Comparison of ENCODE assay signal across 8 cellular contexts in genomic region chr19:41861098-41861768, GRCh38. TPM values are rescaled to one million over a fixed set of nuclear protein-coding genes. Genes with fewer than 3 reads are reported as not detected.
DNase-seq lines count a peak whose midpoint lies in the region; ATAC-seq and TF ChIP-seq lines count a peak whose summit lies in the region.

No MANE protein-coding gene starts in this region.

- CTCF ChIA-PET in naive thymus-derived CD4-positive, alpha-beta T cell (lab: Charles Lee), result interaction anchor here (0.7 to 3.0 kb wide), 8 partner anchors 11 to 97 kb away, joined by 3 to 38 read pairs (median 6); partner anchors contain the start of gene RABAC1

- H3F3A ChIP-seq in MM.1S (ENCODE audit: insufficient read depth, low read length), result peaks cover 28% of the 10 kb centered on the region

- H3K4me3 ChIP-seq in BLaER1 (peak overlapping the region; percentile 98), MM.1S (ENCODE audit: low read length) (peak overlapping the region; percentile 97)
- H3K4me3 ChIP-seq in naive thymus-derived CD4-positive, alpha-beta T cell (ENCODE audit: low read length), result peak overlapping the region; percentile 90

- H3K4me2 ChIP-seq in BLaER1 (peak overlapping the region; percentile 99), MM.1S (ENCODE audit: low read depth, low read length) (peak overlapping the region; percentile 87)

- intact Hi-C loops in naive thymus-derived CD4-positive, alpha-beta T cell (cut with micrococcal nuclease), result loop anchor here (2.0 kb wide), 2 partner anchors 74 to 598 kb away; no protein-coding TSS in a partner anchor

- TF ChIP-seq CTCF in MM.1S (IDR thresholded peaks at IDR 0.05; ENCODE audit: low read length) (no peak), chondrocyte (IDR thresholded peaks at IDR 0.05) (no peak)

- H4K20me1 ChIP-seq in BLaER1, result peaks cover 56% of the 10 kb centered on the region
- H4K20me1 ChIP-seq in MM.1S (ENCODE audit: insufficient read depth, low read length), result peaks cover 14% of the 10 kb centered on the region

- POLR2A ChIA-PET in naive thymus-derived CD4-positive, alpha-beta T cell (lab: Charles Lee), result interaction anchor here (0.6 to 10.0 kb wide), 13 partner anchors 10 to 378 kb away, joined by 3 to 220 read pairs (median 6); partner anchors contain the start of genes ARHGEF1, CD79A and RABAC1

- H3K4me3 Mint-ChIP-seq in chondrocyte (ENCODE audit: unreplicated experiment), result peak overlapping the region; percentile 96
- H3K4me3 Mint-ChIP-seq in naive thymus-derived CD4-positive, alpha-beta T cell, result peak overlapping the region; percentile 86 to 95 (median 92)

- H3K9me3 ChIP-seq in BLaER1 (no peaks in the 10 kb centered on the region), MM.1S (replicated peaks; ENCODE audit: insufficient read depth, low read length) (no peaks in the 10 kb centered on the region)
- H3K9me3 ChIP-seq in naive thymus-derived CD4-positive, alpha-beta T cell (ENCODE audit: control insufficient read depth in 2 of 3, low read length in 3 of 3), result no peaks in the 10 kb centered on the region

- H3K27me3 Mint-ChIP-seq in chondrocyte (ENCODE audit: low read depth), result no peaks in the 10 kb centered on the region
- peaks cover 0 to 5% (median 0%) of the 10 kb centered on the region in 5 donors for H3K27me3 Mint-ChIP-seq in naive thymus-derived CD4-positive, alpha-beta T cell

- no peak for DNase-seq in MM.1S
- no peak for DNase-seq in chondrocyte (ENCODE audit: low spot score)
- no peak for DNase-seq in naive thymus-derived CD4-positive, alpha-beta T cell
- DNase-seq in central memory CD4-positive, alpha-beta T cell, result no peak
- DNase-seq in KG1 (lab: John Stamatoyannopoulos, UW), result no peak
- DNase-seq in NAMALWA (ENCODE audit: low spot score), result no peak
- no peak for DNase-seq in T1000 (lab: John Stamatoyannopoulos, UW)

- no peak overlapping the region for H2AFZ ChIP-seq in MM.1S (ENCODE audit: low read length)

- H3K27me3 ChIP-seq in BLaER1, result no peaks in the 10 kb centered on the region
- no peaks in the 10 kb centered on the region for H3K27me3 ChIP-seq in MM.1S (replicated peaks; ENCODE audit: insufficient read depth, low read length)
- no peaks in the 10 kb centered on the region for H3K27me3 ChIP-seq in naive thymus-derived CD4-positive, alpha-beta T cell (ENCODE audit: control insufficient read depth in 2 of 2, insufficient read depth in 2 of 2, low read length in 2 of 2)

- H3K9me3 Mint-ChIP-seq in chondrocyte (ENCODE audit: low read depth), result no peaks in the 10 kb centered on the region
- no peaks in the 10 kb centered on the region for H3K9me3 Mint-ChIP-seq in naive thymus-derived CD4-positive, alpha-beta T cell

- no peak for ATAC-seq in naive thymus-derived CD4-positive, alpha-beta T cell

- H3K79me2 ChIP-seq in MM.1S (ENCODE audit: low read length), result peaks cover 60% of the 10 kb centered on the region

- peaks cover 77% of the 10 kb centered on the region for H3K4me1 ChIP-seq in BLaER1
- peaks cover 47% of the 10 kb centered on the region for H3K4me1 ChIP-seq in MM.1S (ENCODE audit: low read length)
- peaks cover 41 to 46% of the 10 kb centered on the region in 2 donors for H3K4me1 ChIP-seq in naive thymus-derived CD4-positive, alpha-beta T cell (ENCODE audit: control insufficient read depth in 2 of 2, insufficient read depth in 2 of 2, low read length in 2 of 2)

- H3K27ac ChIP-seq in BLaER1, result peak overlapping the region; percentile 100
- peak overlapping the region; percentile 65; the same call in 1 of the 2 replicates for H3K27ac ChIP-seq in MM.1S (ENCODE audit: low read length)
- peak overlapping the region; percentile 89 for H3K27ac ChIP-seq in naive thymus-derived CD4-positive, alpha-beta T cell (ENCODE audit: low read depth, low read length)

- H3K9ac ChIP-seq in BLaER1, result peak overlapping the region; percentile 100
- peak overlapping the region; percentile 99 for H3K9ac ChIP-seq in MM.1S (ENCODE audit: low read length)

- peaks cover 40% of the 10 kb centered on the region for H3K36me3 Mint-ChIP-seq in chondrocyte (ENCODE audit: low read depth)
- H3K36me3 Mint-ChIP-seq in naive thymus-derived CD4-positive, alpha-beta T cell, result peaks cover 4 to 45% (median 19%) of the 10 kb centered on the region in 5 donors

- H3K27ac Mint-ChIP-seq in chondrocyte (ENCODE audit: unreplicated experiment), result peak overlapping the region; percentile 93
- H3K27ac Mint-ChIP-seq in naive thymus-derived CD4-positive, alpha-beta T cell, result peak overlapping the region; percentile 81 to 95 (median 91)

- H3K9me2 ChIP-seq in MM.1S (replicated peaks; ENCODE audit: insufficient read depth, low read length), result no peaks in the 10 kb centered on the region

- H3K36me3 ChIP-seq in BLaER1, result peaks cover 57% of the 10 kb centered on the region
- H3K36me3 ChIP-seq in MM.1S (replicated peaks; ENCODE audit: insufficient read depth, low read length), result peaks cover 12% of the 10 kb centered on the region; the same call in 1 of the 2 replicates
- peaks cover 16 to 47% (median 16%) of the 10 kb centered on the region in 3 experiments for H3K36me3 ChIP-seq in naive thymus-derived CD4-positive, alpha-beta T cell (ENCODE audit: control insufficient read depth in 2 of 3, insufficient read depth in 3 of 3, low read length in 3 of 3)

- H3K4me1 Mint-ChIP-seq in chondrocyte (ENCODE audit: low read depth), result peaks cover 50% of the 10 kb centered on the region
- H3K4me1 Mint-ChIP-seq in naive thymus-derived CD4-positive, alpha-beta T cell, result peaks cover 34 to 55% (median 47%) of the 10 kb centered on the region in 7 donors

RNA-seq across cellular contexts. Expression of gene RPS19, which starts 1.2 kb away (rescaled TPM):
- 1,424 to 1,797 TPM (median 1,457 TPM) in 3 replicates for total RNA-seq in chondrocyte
- total RNA-seq in naive thymus-derived CD4-positive, alpha-beta T cell, result 1,000 to 10,000 TPM; 2,739 to 3,712 (median 3,396) TPM
- polyA plus RNA-seq in naive thymus-derived CD4-positive, alpha-beta T cell, result 1,000 to 10,000 TPM; 6,645 to 7,822 TPM

RNA-seq across cellular contexts. Expression of gene CD79A, which starts 15.8 kb away (rescaled TPM):
- 0.36 TPM in 1 of 3 replicates, not detected in the others for total RNA-seq in chondrocyte
- 10 to 100 TPM in 1 of 5 experiments, 1 to 10 TPM in 4; 2.6 to 27.9 (median 2.8) TPM for total RNA-seq in naive thymus-derived CD4-positive, alpha-beta T cell
- polyA plus RNA-seq in naive thymus-derived CD4-positive, alpha-beta T cell, result 10 to 100 TPM in 1 of 2 donors, 1 to 10 TPM in 1; 9.6 to 16.8 TPM

RNA-seq across cellular contexts. Expression of gene DMRTC2, which starts 16.4 kb away (rescaled TPM):
- not detected in 3 replicates for total RNA-seq in chondrocyte
- under 1 TPM in 1 of 5 experiments, not detected in 4; 0.12 TPM for total RNA-seq in naive thymus-derived CD4-positive, alpha-beta T cell
- not detected for polyA plus RNA-seq in naive thymus-derived CD4-positive, alpha-beta T cell

RNA-seq across cellular contexts. Expression of gene LYPD4, which starts 16.8 kb away (rescaled TPM):
- not detected in 3 replicates for total RNA-seq in chondrocyte
- not detected for total RNA-seq in naive thymus-derived CD4-positive, alpha-beta T cell
- not detected for polyA plus RNA-seq in naive thymus-derived CD4-positive, alpha-beta T cell

RNA-seq across cellular contexts. Expression of gene ARHGEF1, which starts 21.8 kb away (rescaled TPM):
- 70.5 to 105 TPM (median 73.2 TPM) in 3 replicates for total RNA-seq in chondrocyte
- 1,000 to 10,000 TPM in 4 of 5 experiments, 100 to 1,000 TPM in 1; 662 to 1,236 (median 1,141) TPM for total RNA-seq in naive thymus-derived CD4-positive, alpha-beta T cell
- polyA plus RNA-seq in naive thymus-derived CD4-positive, alpha-beta T cell, result 100 to 1,000 TPM; 184 to 367 TPM
